ENCODE assay signal across 8 cellular contexts in the genomic region with DNA sequence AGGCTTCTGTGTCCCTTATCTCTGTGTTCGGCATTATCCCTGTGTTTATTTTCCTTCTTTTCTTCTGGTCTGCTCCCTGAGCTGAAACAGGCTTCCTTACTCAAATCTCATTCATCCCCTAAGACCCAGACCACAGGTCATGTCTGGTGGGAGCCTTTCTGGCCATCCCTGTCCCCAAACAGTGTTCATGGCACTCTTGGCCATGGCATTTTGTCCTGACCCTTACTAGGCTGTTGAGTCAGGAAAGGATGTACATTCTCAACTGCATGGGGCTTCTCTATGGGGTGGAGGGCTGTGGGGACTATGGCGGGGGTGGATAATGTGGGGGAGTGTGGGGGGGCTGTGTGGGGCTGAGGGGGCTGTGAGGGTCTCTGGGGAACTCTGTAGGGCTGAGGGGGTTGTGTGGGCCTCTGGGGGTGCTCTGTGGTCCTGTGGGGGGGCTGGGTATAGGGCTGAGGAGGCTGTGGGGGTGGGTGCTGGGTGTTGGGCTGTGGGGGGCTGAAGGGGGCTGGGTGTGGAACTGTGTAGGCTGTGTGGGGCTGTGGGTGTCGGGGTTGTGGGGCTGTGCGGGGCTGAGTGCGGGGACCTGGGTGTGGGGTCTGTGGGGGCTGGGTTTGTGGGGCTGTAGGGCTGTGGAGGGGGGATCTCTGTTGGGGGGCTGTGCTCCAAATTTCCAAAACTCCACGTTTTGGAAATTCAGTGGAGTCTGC.
A peak's percentile ranks its signal among the peaks of the same experiment; 100 is the strongest.
DNase-seq lines count a peak whose midpoint lies in the region; ATAC-seq and TF ChIP-seq lines count a peak whose summit lies in the region.

No MANE protein-coding gene starts in this region.

- TF ChIP-seq EP300 in suprapubic skin (IDR thresholded peaks at IDR 0.05) = no peak

- H3K4me1 Mint-ChIP-seq in activated CD4-positive, alpha-beta memory T cell treated with anti-CD3 and anti-CD28 coated beads, Interleukin-2, amount 10 ng/mL, durations not matched to agents 7 days and 5 days = peaks cover 56% of the 10 kb centered on the region
- peaks cover 45% of the 10 kb centered on the region for H3K4me1 Mint-ChIP-seq in activated CD4-positive, alpha-beta memory T cell treated with anti-CD3 and anti-CD28 coated beads for 36 hours (ENCODE audit: low read depth)
- H3K4me1 Mint-ChIP-seq in memory B cell = peaks cover 10% of the 10 kb centered on the region

- peaks cover 21% of the 10 kb centered on the region for H3K36me3 Mint-ChIP-seq in activated CD4-positive, alpha-beta memory T cell treated with anti-CD3 and anti-CD28 coated beads, Interleukin-2, amount 10 ng/mL, durations not matched to agents 7 days and 5 days (ENCODE audit: low read depth)
- no peaks in the 10 kb centered on the region for H3K36me3 Mint-ChIP-seq in activated CD4-positive, alpha-beta memory T cell treated with anti-CD3 and anti-CD28 coated beads for 36 hours
- no peaks in the 10 kb centered on the region for H3K36me3 Mint-ChIP-seq in memory B cell

- intact Hi-C loops in activated CD4-positive, alpha-beta memory T cell treated with anti-CD3 and anti-CD28 coated beads for 36 hours (cut with micrococcal nuclease) = loop anchor here (5.0 kb wide), 1 partner anchor 44 kb away; no protein-coding TSS in a partner anchor
- intact Hi-C loops in ascending aorta (cut with DNase I) = loop anchor here (5.0 to 10.0 kb wide), 3 partner anchors 154 to 1716 kb away; partner anchors contain the start of gene MTMR10

- H3K36me3 ChIP-seq in ascending aorta (no peaks in the 10 kb centered on the region), suprapubic skin (no peaks in the 10 kb centered on the region)

- no peak for TF ChIP-seq CTCF in ascending aorta (IDR thresholded peaks at IDR 0.05)
- TF ChIP-seq CTCF in suprapubic skin (IDR thresholded peaks at IDR 0.05) = no peak

- no peaks in the 10 kb centered on the region for H3K27me3 ChIP-seq in ascending aorta
- no peaks in the 10 kb centered on the region for H3K27me3 ChIP-seq in suprapubic skin

- H3K27me3 Mint-ChIP-seq in activated CD4-positive, alpha-beta memory T cell treated with anti-CD3 and anti-CD28 coated beads, Interleukin-2, amount 10 ng/mL, durations not matched to agents 7 days and 5 days = no peaks in the 10 kb centered on the region
- H3K27me3 Mint-ChIP-seq in activated CD4-positive, alpha-beta memory T cell treated with anti-CD3 and anti-CD28 coated beads for 36 hours = no peaks in the 10 kb centered on the region
- H3K27me3 Mint-ChIP-seq in memory B cell = no peaks in the 10 kb centered on the region

- H3K27ac ChIP-seq in ascending aorta (peak overlapping the region; percentile 96 to 97), suprapubic skin (peak overlapping the region; percentile 97)

- DNase-seq in activated CD4-positive, alpha-beta memory T cell treated with anti-CD3 and anti-CD28 coated beads, Interleukin-2, amount 10 ng/mL, durations not matched to agents 7 days and 5 days = no peak
- DNase-seq in activated CD4-positive, alpha-beta memory T cell treated with anti-CD3 and anti-CD28 coated beads for 36 hours = no peak
- DNase-seq in ascending aorta (ENCODE audit: low spot score in 2 of 2) (no peak), memory B cell (ENCODE audit: low spot score in 2 of 2) (no peak), suprapubic skin (ENCODE audit: low spot score in 2 of 2) (no peak), NK-92 (lab: John Stamatoyannopoulos, UW; ENCODE audit: unreplicated experiment) (no peak), SW 1271 (lab: John Stamatoyannopoulos, UW) (no peak), T-helper 9 cell (no peak)

- H3K4me3 Mint-ChIP-seq in activated CD4-positive, alpha-beta memory T cell treated with anti-CD3 and anti-CD28 coated beads, Interleukin-2, amount 10 ng/mL, durations not matched to agents 7 days and 5 days = peak overlapping the region; percentile 31
- H3K4me3 Mint-ChIP-seq in activated CD4-positive, alpha-beta memory T cell treated with anti-CD3 and anti-CD28 coated beads for 36 hours = no peak overlapping the region
- peak overlapping the region; percentile 4 for H3K4me3 Mint-ChIP-seq in memory B cell

- no peak overlapping the region for H3K27ac Mint-ChIP-seq in activated CD4-positive, alpha-beta memory T cell treated with anti-CD3 and anti-CD28 coated beads, Interleukin-2, amount 10 ng/mL, durations not matched to agents 7 days and 5 days
- no peak overlapping the region for H3K27ac Mint-ChIP-seq in activated CD4-positive, alpha-beta memory T cell treated with anti-CD3 and anti-CD28 coated beads for 36 hours
- H3K27ac Mint-ChIP-seq in memory B cell = no peak overlapping the region

- no peak for TF ChIP-seq POLR2A in suprapubic skin (IDR thresholded peaks at IDR 0.05)

- POLR2A ChIA-PET in activated CD4-positive, alpha-beta memory T cell treated with anti-CD3 and anti-CD28 coated beads, Interleukin-2, amount 10 ng/mL, durations not matched to agents 7 days and 5 days (lab: Charles Lee) = interaction anchor here (1.0 to 4.2 kb wide), 5 partner anchors 23 to 97 kb away, joined by 3 to 23 read pairs (median 10); partner anchors contain the start of gene KLF13
- POLR2A ChIA-PET in activated CD4-positive, alpha-beta memory T cell treated with anti-CD3 and anti-CD28 coated beads for 36 hours (lab: Charles Lee) = no interaction called here

- H3K9me3 ChIP-seq in ascending aorta (no peaks in the 10 kb centered on the region), suprapubic skin (no peaks in the 10 kb centered on the region)

- 88% methylated on average over 6 of the region's 6 CpGs for WGBS in suprapubic skin

- H3K4me1 ChIP-seq in ascending aorta (peaks cover 2 to 16% of the 10 kb centered on the region in 2 donors), suprapubic skin (peaks cover 33% of the 10 kb centered on the region)

- peaks cover 5% of the 10 kb centered on the region for H3K9me3 Mint-ChIP-seq in activated CD4-positive, alpha-beta memory T cell treated with anti-CD3 and anti-CD28 coated beads, Interleukin-2, amount 10 ng/mL, durations not matched to agents 7 days and 5 days
- peaks cover 5% of the 10 kb centered on the region for H3K9me3 Mint-ChIP-seq in activated CD4-positive, alpha-beta memory T cell treated with anti-CD3 and anti-CD28 coated beads for 36 hours
- no peaks in the 10 kb centered on the region for H3K9me3 Mint-ChIP-seq in memory B cell

- peak overlapping the region; percentile 68 to 88 for H3K4me3 ChIP-seq in ascending aorta
- H3K4me3 ChIP-seq in suprapubic skin = peak overlapping the region; percentile 79

- CTCF ChIA-PET in activated CD4-positive, alpha-beta memory T cell treated with anti-CD3 and anti-CD28 coated beads, Interleukin-2, amount 10 ng/mL, durations not matched to agents 7 days and 5 days (lab: Charles Lee) = interaction anchor here (1.1 to 2.0 kb wide), 3 partner anchors 43 to 93 kb away, joined by 3 to 19 read pairs (median 8); no protein-coding TSS in a partner anchor
- CTCF ChIA-PET in activated CD4-positive, alpha-beta memory T cell treated with anti-CD3 and anti-CD28 coated beads for 36 hours (lab: Charles Lee) = interaction anchor here (1.8 kb wide), 1 partner anchor 24 kb away, joined by 10 read pairs; no protein-coding TSS in a partner anchor

- no peak for ATAC-seq in memory B cell (ENCODE audit: low read depth)
